In the genomic region with DNA sequence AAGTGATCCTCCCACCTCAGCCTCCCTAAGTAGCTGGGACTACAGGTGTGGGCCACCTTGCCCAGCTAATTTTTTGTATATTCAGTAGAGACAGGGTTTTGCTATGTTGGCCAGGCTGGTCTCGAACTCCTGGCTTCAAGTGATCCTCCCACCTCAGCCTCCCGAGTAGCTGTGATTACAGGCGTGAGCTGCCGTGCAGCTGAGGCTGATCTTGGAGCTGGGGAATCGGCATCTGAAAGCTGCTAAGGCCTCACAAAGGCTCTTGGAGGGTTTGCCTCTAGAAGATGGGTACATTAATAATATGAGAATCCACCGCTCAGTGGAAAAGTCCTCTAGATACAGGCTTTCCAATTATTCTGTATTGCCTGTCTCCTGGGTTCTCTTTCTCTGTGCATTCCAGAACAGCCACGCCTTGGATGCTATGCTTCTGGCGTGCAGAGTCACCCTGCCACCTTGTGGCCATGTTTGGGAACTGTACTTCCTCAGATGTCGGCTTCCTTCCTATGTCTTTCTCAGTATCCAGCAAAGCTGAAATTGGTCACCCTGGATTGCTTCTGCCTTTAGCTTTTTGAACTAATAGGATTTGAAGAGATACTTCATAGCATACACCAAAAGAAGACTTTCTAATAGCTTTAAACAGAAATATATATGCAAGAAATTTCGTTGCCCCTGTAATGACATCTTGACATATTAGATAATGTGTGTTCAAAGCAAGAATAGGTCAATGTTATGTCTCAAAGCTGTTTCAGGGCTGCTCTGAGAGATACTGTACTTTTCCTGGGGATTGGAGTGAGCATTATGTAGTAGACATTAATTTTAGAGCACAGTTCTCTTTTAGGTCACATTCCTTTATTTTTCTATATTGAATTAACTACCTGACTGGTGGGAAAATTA, we compare ENCODE assay signal across 7 cellular contexts. TPM values are rescaled to one million over a fixed set of nuclear protein-coding genes. Genes with fewer than 3 reads are reported as not detected.
DNase-seq lines count a peak whose midpoint lies in the region; ATAC-seq, FAIRE-seq and TF ChIP-seq lines count a peak whose summit lies in the region.

No MANE protein-coding gene starts in this region.

- peak overlapping the region; percentile 38 for H3K27ac Mint-ChIP-seq in astrocyte (ENCODE audit: unreplicated experiment)

- H3K27me3 ChIP-seq in astrocyte (ENCODE audit: insufficient read depth, low read length) (no peaks in the 10 kb centered on the region), hepatocyte (no peaks in the 10 kb centered on the region), smooth muscle cell (ENCODE audit: low read depth) (peaks cover 2% of the 10 kb centered on the region)

- H3K4me2 ChIP-seq in astrocyte (ENCODE audit: low read length) = no peak overlapping the region
- no peak overlapping the region for H3K4me2 ChIP-seq in hepatocyte
- no peak overlapping the region for H3K4me2 ChIP-seq in smooth muscle cell

- no peaks in the 10 kb centered on the region for H3K36me3 ChIP-seq in astrocyte (ENCODE audit: insufficient read depth, low read length)
- H3K36me3 ChIP-seq in hepatocyte (replicated peaks; ENCODE audit: insufficient read depth, low read depth) = no peaks in the 10 kb centered on the region
- no peaks in the 10 kb centered on the region for H3K36me3 ChIP-seq in smooth muscle cell (ENCODE audit: low read depth)

- H3F3A ChIP-seq in smooth muscle cell (ENCODE audit: low read depth) = no peaks in the 10 kb centered on the region

- no peak overlapping the region for H3K4me3 Mint-ChIP-seq in astrocyte (ENCODE audit: unreplicated experiment)

- H2AFZ ChIP-seq in astrocyte (ENCODE audit: low read depth, low read length) (no peak overlapping the region), hepatocyte (no peak overlapping the region), smooth muscle cell (ENCODE audit: low read depth) (no peak overlapping the region)

- H3K9ac ChIP-seq in astrocyte (ENCODE audit: low read length) (no peak overlapping the region), smooth muscle cell (ENCODE audit: low read depth) (no peak overlapping the region)

- peak; percentile 41 for DNase-seq in NCI-H187 treated with DMSO at 0.1 percent for 48 hours (lab: John Stamatoyannopoulos, UW)
- peak; percentile 32 for DNase-seq in T-helper 22 cell (ENCODE audit: low read depth)
- DNase-seq in astrocyte (ENCODE audit: low read depth) = peak; percentile 46
- peak; percentile 89 for DNase-seq in hepatocyte (ENCODE audit: low spot score)
- peak; percentile 11 for DNase-seq in smooth muscle cell (lab: John Stamatoyannopoulos, UW; ENCODE audit: unreplicated experiment)

- H3K9me2 ChIP-seq in hepatocyte (replicated peaks; ENCODE audit: insufficient read depth) = no peaks in the 10 kb centered on the region

- H3K27ac ChIP-seq in astrocyte (ENCODE audit: low read depth, low read length) (no peak overlapping the region), hepatocyte (no peak overlapping the region), smooth muscle cell (ENCODE audit: low read depth) (no peak overlapping the region)

- peak; percentile 97 for ATAC-seq in HG02759 (IDR thresholded peaks at IDR 0.05; ENCODE audit: unreplicated experiment)

- H3K4me1 ChIP-seq in astrocyte (ENCODE audit: insufficient read depth, low read length) (no peaks in the 10 kb centered on the region), hepatocyte (ENCODE audit: insufficient read depth) (no peaks in the 10 kb centered on the region), smooth muscle cell (ENCODE audit: low read depth) (no peaks in the 10 kb centered on the region)

- peak; percentile 89 for FAIRE-seq in astrocyte (lab: Jason Lieb, UNC)

- no peaks in the 10 kb centered on the region for H3K36me3 Mint-ChIP-seq in astrocyte (ENCODE audit: low read depth, unreplicated experiment)

- WGBS in hepatocyte (ENCODE audit: low lambda C conversion rate, missing lambda C conversion rate) = 45% methylated on average over 10 of the region's 10 CpGs
- WGBS in smooth muscle cell (ENCODE audit: low lambda C conversion rate) = 44% methylated on average over 10 of the region's 10 CpGs

- H3K9me3 Mint-ChIP-seq in astrocyte (ENCODE audit: unreplicated experiment) = no peaks in the 10 kb centered on the region

- H3K79me2 ChIP-seq in astrocyte (ENCODE audit: insufficient read depth, low read length) = no peaks in the 10 kb centered on the region
- no peaks in the 10 kb centered on the region for H3K79me2 ChIP-seq in hepatocyte
- H3K79me2 ChIP-seq in smooth muscle cell (ENCODE audit: low read depth) = no peaks in the 10 kb centered on the region

- H3K4me3 ChIP-seq in GM12875 (ENCODE audit: low read depth, low read length) (no peak overlapping the region), astrocyte (ENCODE audit: insufficient read depth, low read depth, low read length) (no peak overlapping the region), hepatocyte (no peak overlapping the region), smooth muscle cell (no peak overlapping the region)

- H3K4me1 Mint-ChIP-seq in astrocyte (ENCODE audit: low read depth, unreplicated experiment) = peaks cover 15% of the 10 kb centered on the region

- no peaks in the 10 kb centered on the region for H4K20me1 ChIP-seq in astrocyte (ENCODE audit: insufficient read depth, low read length)
- H4K20me1 ChIP-seq in hepatocyte (ENCODE audit: insufficient read depth, poor library complexity, severe bottlenecking) = no peaks in the 10 kb centered on the region
- H4K20me1 ChIP-seq in smooth muscle cell (ENCODE audit: low read depth) = no peaks in the 10 kb centered on the region

- no peaks in the 10 kb centered on the region for H3K27me3 Mint-ChIP-seq in astrocyte (ENCODE audit: low read depth, unreplicated experiment)

- H3K9me3 ChIP-seq in astrocyte (ENCODE audit: insufficient read depth, low read depth, low read length) = no peaks in the 10 kb centered on the region
- H3K9me3 ChIP-seq in hepatocyte (ENCODE audit: low read depth) = no peaks in the 10 kb centered on the region
- no peaks in the 10 kb centered on the region for H3K9me3 ChIP-seq in smooth muscle cell (replicated peaks; ENCODE audit: low read depth)

- TF ChIP-seq CTCF in GM12875 (IDR thresholded peaks at IDR 0.05; ENCODE audit: borderline replicate concordance, insufficient read depth, low read depth, low read length) (peak; percentile 88), astrocyte (IDR thresholded peaks at IDR 0.05; ENCODE audit: insufficient read depth, low read depth, low read length) (peak; percentile 88), hepatocyte (IDR thresholded peaks at IDR 0.05; ENCODE audit: poor library complexity) (peak; percentile 91), smooth muscle cell (IDR thresholded peaks at IDR 0.05; ENCODE audit: borderline replicate concordance, insufficient read depth, poor library complexity, severe bottlenecking) (peak; percentile 89)

RNA-seq across cellular contexts. Expression of a gene that starts 25.1 kb away (rescaled TPM):
- total RNA-seq in astrocyte (5.5 and 5.9 TPM in 2 replicates), hepatocyte (2.3 and 5.1 TPM in 2 replicates), smooth muscle cell (1.0 and 2.4 TPM in 2 replicates)
- polyA plus RNA-seq in hepatocyte (0.37 and 0.49 TPM in 2 replicates), smooth muscle cell (1.1 TPM in 1 of 2 replicates, not detected in the other)

Comparison
In these comparisons a context has a peak if more than half of its experiments do, and no peak if none do; other contexts are left out.
1. DNase-seq: peak in every context shown above with its lines; median percentile 89 in hepatocyte; 46 in astrocyte; 41 in NCI-H187 treated with DMSO at 0.1 percent for 48 hours; 32 in T-helper 22 cell; 11 in smooth muscle cell.